ENCODE assay signal across 17 cellular contexts in genomic region chr5:158990979-158991378, GRCh38.
DNase-seq lines count a peak whose midpoint lies in the region; ATAC-seq and TF ChIP-seq lines count a peak whose summit lies in the region.
"Had no signal": no experiment of that assay in that cellular context is flagged by ENCODE, and none has a peak within 500 bp of the region (broad histone marks: within the 10 kb centered on the region; RNA-seq: fewer than 3 reads in every experiment).

No MANE protein-coding gene starts in this region.

- CTCF ChIA-PET in MCF 10A (lab: Yijun Ruan, JAX) = interaction anchor here (0.5 to 3.6 kb wide), 5 partner anchors 11 to 820 kb away, joined by 3 to 14 read pairs (median 4); no protein-coding TSS in a partner anchor

- H3K4me1 Mint-ChIP-seq in MCF 10A (ENCODE audit: insufficient read depth, unreplicated experiment) (peaks cover 47% of the 10 kb centered on the region), chondrocyte (ENCODE audit: low read depth) (peaks cover 67% of the 10 kb centered on the region)

- no peak overlapping the region for H3K9ac ChIP-seq in liver (ENCODE audit: low read depth in 1 of 2, low read length in 2 of 2)

- no peak for ATAC-seq in HG03439 (IDR thresholded peaks at IDR 0.05; ENCODE audit: unreplicated experiment)
- no peak for ATAC-seq in left cardiac atrium

- H3K36me3 ChIP-seq in breast epithelium = no peaks in the 10 kb centered on the region
- H3K36me3 ChIP-seq in liver (ENCODE audit: control insufficient read depth in 4 of 4, insufficient read depth in 3 of 4, low read depth in 1 of 4, low read length in 3 of 4) = no peaks in the 10 kb centered on the region

- POLR2A ChIA-PET in MCF 10A (lab: Yijun Ruan, JAX) = interaction anchor here (0.8 to 6.3 kb wide), 10 partner anchors 8 to 292 kb away, joined by 3 to 82 read pairs (median 4); no protein-coding TSS in a partner anchor

- no peak overlapping the region for H3K4me3 ChIP-seq in breast epithelium
- H3K4me3 ChIP-seq in liver (ENCODE audit: low read depth in 1 of 3, low read length in 3 of 3) = no peak overlapping the region

- H3K36me3 Mint-ChIP-seq in MCF 10A (ENCODE audit: insufficient read depth, unreplicated experiment) (peaks cover 6% of the 10 kb centered on the region), chondrocyte (ENCODE audit: low read depth) (peaks cover 5% of the 10 kb centered on the region)

- H3K27me3 Mint-ChIP-seq in MCF 10A (ENCODE audit: insufficient read depth, unreplicated experiment) (no peaks in the 10 kb centered on the region), chondrocyte (ENCODE audit: low read depth) (no peaks in the 10 kb centered on the region)
- H3K27me3 Mint-ChIP-seq: IgD-negative memory B cell had no signal

- H3K9me3 ChIP-seq in breast epithelium (no peaks in the 10 kb centered on the region), liver (ENCODE audit: control insufficient read depth in 4 of 4, low read length in 3 of 4) (no peaks in the 10 kb centered on the region)

- DNase-seq in MCF 10A (ENCODE audit: unreplicated experiment) = no peak
- DNase-seq in breast epithelium (ENCODE audit: low spot score in 2 of 2) = no peak
- DNase-seq in chondrocyte (ENCODE audit: low spot score) = no peak
- no peak for DNase-seq in HT-29 (ENCODE audit: low spot score)
- no peak for DNase-seq in left cardiac atrium
- no peak for DNase-seq in EL
- DNase-seq: 8988T, DMS79 treated with DMSO at 0.1 percent for 48 hours, NCI-H1105 treated with DMSO at 0.1 percent for 48 hours, NCI-H1694 treated with DMSO at 0.1 percent for 48 hours, NCI-H2107, NCI-H2227 treated with DMSO at 0.1 percent for 48 hours, NCI-H526, SHP77 treated with DMSO at 0.1 percent for 48 hours had no signal

- 31% methylated on average over 3 of the region's 3 CpGs for WGBS in liver

- no peak for TF ChIP-seq RAD21 in liver (IDR thresholded peaks at IDR 0.05)

- peak overlapping the region; percentile 57 for H3K27ac Mint-ChIP-seq in MCF 10A (ENCODE audit: low read depth, unreplicated experiment)
- H3K27ac Mint-ChIP-seq in chondrocyte (ENCODE audit: unreplicated experiment) = peak overlapping the region; percentile 93

- no peak for TF ChIP-seq POLR2A in breast epithelium (IDR thresholded peaks at IDR 0.05)

- intact Hi-C loops in MCF 10A (cut with micrococcal nuclease) (no loop called here), breast epithelium (cut with DNase I; ENCODE audit: low total_unique reads) (no loop called here), left cardiac atrium (cut with DNase I) (no loop called here)

- TF ChIP-seq CTCF in MCF 10A (IDR thresholded peaks at IDR 0.05; ENCODE audit: unreplicated experiment) = no peak
- no peak for TF ChIP-seq CTCF in breast epithelium (IDR thresholded peaks at IDR 0.05)
- no peak for TF ChIP-seq CTCF in chondrocyte (IDR thresholded peaks at IDR 0.05)
- no peak for TF ChIP-seq CTCF in liver (IDR thresholded peaks at IDR 0.05; ENCODE audit: low read depth, low read length, missing input control)

- no TSS peak for BruUV-seq in MCF 10A (replicated peaks; lab: Mats Ljungman, UMichigan)

- H3K9me3 Mint-ChIP-seq in MCF 10A (ENCODE audit: unreplicated experiment) (no peaks in the 10 kb centered on the region), chondrocyte (ENCODE audit: low read depth) (no peaks in the 10 kb centered on the region)
- H3K9me3 Mint-ChIP-seq: IgD-negative memory B cell had no signal

- H3K4me1 ChIP-seq in breast epithelium = no peaks in the 10 kb centered on the region
- H3K4me1 ChIP-seq in liver (ENCODE audit: control insufficient read depth in 4 of 4, insufficient read depth in 4 of 4, low read length in 3 of 4) = no peaks in the 10 kb centered on the region

- H3K27ac ChIP-seq in breast epithelium (peak overlapping the region in 1 of 2 donors; percentile 71), liver (ENCODE audit: low read depth in 1 of 2, low read length in 2 of 2) (no peak overlapping the region)

- H3K27me3 ChIP-seq in breast epithelium (no peaks in the 10 kb centered on the region), liver (ENCODE audit: control insufficient read depth in 4 of 4, insufficient read depth in 4 of 4, low read length in 3 of 4) (no peaks in the 10 kb centered on the region)

- H3K4me3 Mint-ChIP-seq in MCF 10A (ENCODE audit: unreplicated experiment) (no peak overlapping the region), chondrocyte (ENCODE audit: unreplicated experiment) (no peak overlapping the region)
- H3K4me3 Mint-ChIP-seq: IgD-negative memory B cell had no signal

TF ChIP-seq in liver, 16 proteins besides CTCF, POLR2A, EP300 and RAD21:
- TF ChIP-seq TAF1 (conservative IDR thresholded peaks at IDR 0.05) (no peak), HNF4A (conservative IDR thresholded peaks at IDR 0.05) (peak; percentile 49 to 69), RXRA (IDR thresholded peaks at IDR 0.05) (no peak), MAX (IDR thresholded peaks at IDR 0.05) (peak; percentile 34)
